In the genomic region with DNA sequence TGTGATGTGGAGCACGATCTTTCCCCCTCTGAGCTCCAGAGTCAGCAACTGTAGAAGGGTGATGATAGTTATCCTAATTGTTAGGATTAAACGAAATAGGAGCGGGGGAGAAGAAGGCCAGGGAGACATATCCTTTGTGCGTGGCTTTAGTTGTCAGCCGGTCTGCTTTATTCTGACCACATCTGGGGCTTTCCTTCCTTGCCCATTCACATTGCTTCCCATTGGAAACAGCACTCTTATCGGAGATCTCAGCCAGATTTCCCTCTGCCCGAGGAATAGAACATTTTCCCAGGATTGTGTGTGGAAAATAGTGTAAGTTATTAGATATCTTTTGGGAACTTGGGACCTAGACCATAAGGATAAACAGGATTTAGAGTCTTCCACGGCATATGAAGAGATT, we compare ENCODE assay signal across 8 cellular contexts. TPM values are rescaled to one million over a fixed set of nuclear protein-coding genes. Genes with fewer than 3 reads are reported as not detected.
DNase-seq lines count a peak whose midpoint lies in the region; ATAC-seq and TF ChIP-seq lines count a peak whose summit lies in the region.

No MANE protein-coding gene starts in this region.

- CTCF ChIA-PET in RWPE1 (lab: Yijun Ruan, JAX) = interaction anchor here (0.7 to 1.2 kb wide), 2 partner anchors 59 to 717 kb away, joined by 3 to 4 read pairs; no protein-coding TSS in a partner anchor

- H3K9ac ChIP-seq in DND-41 (ENCODE audit: low read depth, low read length) = no peak overlapping the region

- H3K4me3 ChIP-seq in DND-41 (ENCODE audit: low read depth in 1 of 2, low read length in 2 of 2) = no peak overlapping the region
- peak overlapping the region; percentile 78 to 100 (median 88) for H3K4me3 ChIP-seq in esophagus muscularis mucosa

- peaks cover 9% of the 10 kb centered on the region for H3K36me3 Mint-ChIP-seq in progenitor cell of endocrine pancreas (ENCODE audit: insufficient read depth)

- POLR2A ChIA-PET in RWPE1 (lab: Yijun Ruan, JAX; ENCODE audit: low non-redundant PET) = no interaction called here

- WGBS in esophagus muscularis mucosa = 68% methylated on average over 8 of the region's 8 CpGs

- TF ChIP-seq EP300 in esophagus muscularis mucosa (IDR thresholded peaks at IDR 0.05) = no peak

- ATAC-seq in DND-41 (ENCODE audit: insufficient read depth, low read depth) (no peak), HG03108 (IDR thresholded peaks at IDR 0.05; ENCODE audit: unreplicated experiment) (no peak), GM18909 (IDR thresholded peaks at IDR 0.05; ENCODE audit: poor library complexity, unreplicated experiment) (no peak), HG02623 (IDR thresholded peaks at IDR 0.05; ENCODE audit: unreplicated experiment) (no peak)

- DNase-seq in DND-41 (no peak), RWPE1 (ENCODE audit: low spot score) (no peak), esophagus muscularis mucosa (ENCODE audit: extremely low spot score) (no peak), progenitor cell of endocrine pancreas (ENCODE audit: low spot score, unreplicated experiment) (no peak), ecto neural progenitor cell (ENCODE audit: low spot score) (no peak)

- H4K20me1 ChIP-seq in DND-41 (ENCODE audit: insufficient read depth, low read length) = no peaks in the 10 kb centered on the region

- H3K27me3 Mint-ChIP-seq in progenitor cell of endocrine pancreas = peaks cover 19% of the 10 kb centered on the region

- peak overlapping the region; percentile 91 for H3K4me3 Mint-ChIP-seq in progenitor cell of endocrine pancreas (ENCODE audit: low read depth)

- no peaks in the 10 kb centered on the region for H3K36me3 ChIP-seq in DND-41 (ENCODE audit: insufficient read depth, low read length)
- peaks cover 0 to 3% (median 0%) of the 10 kb centered on the region in 4 donors for H3K36me3 ChIP-seq in esophagus muscularis mucosa

- peaks cover 20% of the 10 kb centered on the region for H3K79me2 ChIP-seq in DND-41 (ENCODE audit: insufficient read depth, low read length)

- H3K4me2 ChIP-seq in DND-41 (ENCODE audit: insufficient read depth, low read length) = peak overlapping the region; percentile 99; the same call in 1 of the 2 replicates

- H3K27ac ChIP-seq in DND-41 (ENCODE audit: low read length) (no peak overlapping the region), RWPE1 (peak overlapping the region; percentile 92; the same call in 1 of the 2 replicates), esophagus muscularis mucosa (replicated peaks in 1 of 4) (peak overlapping the region in 1 of 4 donors; percentile 97)

- H3K4me1 Mint-ChIP-seq in progenitor cell of endocrine pancreas (ENCODE audit: low read depth) = peaks cover 14% of the 10 kb centered on the region

- H3K27me3 ChIP-seq in DND-41 (ENCODE audit: insufficient read depth, low read length, poor library complexity) (peaks cover 9% of the 10 kb centered on the region), esophagus muscularis mucosa (no peaks in the 10 kb centered on the region)

- no peak overlapping the region for H3K27ac Mint-ChIP-seq in progenitor cell of endocrine pancreas

- TF ChIP-seq POLR2A in esophagus muscularis mucosa (IDR thresholded peaks at IDR 0.05; ENCODE audit: low read depth) = no peak

- peaks cover 9% of the 10 kb centered on the region for H3K9me3 Mint-ChIP-seq in progenitor cell of endocrine pancreas (ENCODE audit: low read depth)

- TF ChIP-seq CTCF in DND-41 (IDR thresholded peaks at IDR 0.05; ENCODE audit: borderline replicate concordance, extremely low read depth, low read length, poor library complexity, severe bottlenecking) = no peak
- TF ChIP-seq CTCF in RWPE1 (conservative IDR thresholded peaks at IDR 0.05; ENCODE audit: low read depth) = no peak
- no peak for TF ChIP-seq CTCF in esophagus muscularis mucosa (IDR thresholded peaks at IDR 0.05)
- TF ChIP-seq CTCF in progenitor cell of endocrine pancreas (IDR thresholded peaks at IDR 0.05; ENCODE audit: unreplicated experiment) = no peak

- intact Hi-C loops in esophagus muscularis mucosa (cut with DNase I) = loop anchor here (10.0 kb wide), 1 partner anchor 61 kb away; no protein-coding TSS in a partner anchor

- no peak overlapping the region for H2AFZ ChIP-seq in DND-41 (ENCODE audit: low read depth, low read length)

- H3K4me1 ChIP-seq in DND-41 (ENCODE audit: insufficient read depth, low read length) (peaks cover 31% of the 10 kb centered on the region), esophagus muscularis mucosa (peaks cover 27 to 58% (median 49%) of the 10 kb centered on the region in 4 donors)

- H3K9me3 ChIP-seq in DND-41 (ENCODE audit: insufficient read depth, low read length, severe bottlenecking) (no peaks in the 10 kb centered on the region), esophagus muscularis mucosa (no peaks in the 10 kb centered on the region)

RNA-seq across cellular contexts. Expression of a gene that starts 1.5 kb away (rescaled TPM):
- total RNA-seq in esophagus muscularis mucosa = 10 to 100 TPM; 41.5 to 59.1 (median 54.4) TPM
- total RNA-seq in progenitor cell of endocrine pancreas = 26.6 and 30.5 TPM in 2 replicates

RNA-seq across cellular contexts. Expression of a gene that starts 31.0 kb away (rescaled TPM):
- total RNA-seq in esophagus muscularis mucosa (10 to 100 TPM; 21.6 to 33.8 (median 31.9) TPM), progenitor cell of endocrine pancreas (19.9 and 20.3 TPM in 2 replicates)

Comparison
In these comparisons a context has a peak if more than half of its experiments do, and no peak if none do; other contexts are left out.
1. H3K4me3 ChIP-seq: peak in esophagus muscularis mucosa (4 of 4); none in DND-41 (0 of 2).